Comparison of ENCODE assay signal across 13 cellular contexts in the genomic region with DNA sequence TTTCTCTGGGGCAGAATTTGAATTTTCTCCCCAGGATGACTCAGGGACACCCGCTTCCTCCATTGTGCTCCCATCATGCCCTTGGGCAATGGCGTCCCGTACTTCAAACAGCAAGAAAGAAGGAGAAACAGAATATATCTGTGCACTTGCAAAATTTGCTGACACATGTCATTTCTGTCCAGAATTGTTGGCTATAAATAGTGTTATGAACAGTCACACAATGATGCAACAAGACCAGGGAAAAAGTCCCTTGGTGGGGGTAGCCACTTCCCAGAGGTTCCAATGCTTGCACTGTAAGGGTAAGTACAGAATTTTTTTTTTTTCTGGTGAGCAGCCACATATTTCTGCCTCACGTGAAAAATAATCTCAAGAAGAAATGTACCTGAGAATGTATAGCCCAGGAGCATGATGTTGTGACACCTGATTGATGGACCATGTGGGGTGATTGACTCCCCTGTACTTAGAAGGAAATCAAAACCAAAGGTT. TPM values are rescaled to one million over a fixed set of nuclear protein-coding genes. Genes with fewer than 3 reads are reported as not detected.
DNase-seq lines count a peak whose midpoint lies in the region; ATAC-seq and TF ChIP-seq lines count a peak whose summit lies in the region.
"Had no signal": no experiment of that assay in that cellular context is flagged by ENCODE, and none has a peak within 500 bp of the region (broad histone marks: within the 10 kb centered on the region; RNA-seq: fewer than 3 reads in every experiment).

No MANE protein-coding gene starts in this region.

- no peak for TF ChIP-seq CTCF in GM12865 (IDR thresholded peaks at IDR 0.05; ENCODE audit: insufficient read depth, low read depth, low read length, missing control alignments)

- in situ Hi-C loops in HAP-1 (cut with MboI; ENCODE audit: low sequenced_read_pairs): no loop called here

- H3K4me1 ChIP-seq in HAP-1: no peaks in the 10 kb centered on the region
- H3K4me1 ChIP-seq: parathyroid adenoma had no signal

- H3K27me3 ChIP-seq in HAP-1 (ENCODE audit: low read depth): peaks cover 13% of the 10 kb centered on the region

- DNase-seq in GM12865 (ENCODE audit: low read depth): peak; percentile 44
- DNase-seq in NOMO-1 (lab: John Stamatoyannopoulos, UW; ENCODE audit: unreplicated experiment in 2 of 2): peak; percentile 83 to 86
- DNase-seq in Right ventricle myocardium inferior (ENCODE audit: missing footprints): peak; percentile 69
- DNase-seq in sciatic nerve (ENCODE audit: low spot score): no peak
- no peak for DNase-seq in HAP-1 (ENCODE audit: low spot score in 2 of 2)
- no peak for DNase-seq in epidermal melanocyte (ENCODE audit: insufficient read length, low spot score)
- no peak for DNase-seq in hepatic stellate cell (ENCODE audit: low spot score)
- DNase-seq: activated CD4-positive, alpha-beta T cell treated with anti-CD3 and anti-CD28 coated beads for 4 hours; DMS53; NCI-H2081 had no signal

- no peaks in the 10 kb centered on the region for H3K36me3 ChIP-seq in HAP-1 (replicated peaks)

- intact Hi-C loops in Right ventricle myocardium inferior (cut with DNase I) (no loop called here), sciatic nerve (cut with DNase I) (loop anchor here (5.0 kb wide), 1 partner anchor 813 kb away; no protein-coding TSS in a partner anchor)

- ATAC-seq in Right ventricle myocardium inferior: peak; percentile 37
- ATAC-seq in sciatic nerve: peak; percentile 65
- no peak for ATAC-seq in GM18519 (IDR thresholded peaks at IDR 0.05; ENCODE audit: low FRiP score, unreplicated experiment)

- H3K4me3 ChIP-seq in GM12865 (ENCODE audit: low read depth, low read length) (no peak overlapping the region), HAP-1 (no peak overlapping the region)

- H3K9me3 ChIP-seq in HAP-1: no peaks in the 10 kb centered on the region

RNA-seq across cellular contexts. Expression of a gene that starts 9.1 kb away (rescaled TPM):
- total RNA-seq in Right ventricle myocardium inferior (9.1 TPM), sciatic nerve (44.7 TPM)

RNA-seq across cellular contexts. Expression of a gene that starts 34.9 kb away (rescaled TPM):
- not detected for total RNA-seq in Right ventricle myocardium inferior
- total RNA-seq in sciatic nerve: 2.1 TPM
- total RNA-seq: urinary bladder had no signal

RNA-seq across cellular contexts. Expression of a gene that starts 41.4 kb away (rescaled TPM):
- total RNA-seq in Right ventricle myocardium inferior (2.8 TPM), sciatic nerve (72.2 TPM)

Comparison
In these comparisons a context has a peak if more than half of its experiments do, and no peak if none do; other contexts are left out.
1. DNase-seq: peak in GM12865 (single experiment), NOMO-1 (2 of 2) and Right ventricle myocardium inferior (single experiment); none in sciatic nerve (single experiment), HAP-1 (0 of 2), epidermal melanocyte (single experiment) and hepatic stellate cell (single experiment).
2. RNA of a gene that starts 41.4 kb away (total RNA-seq): 72.2 TPM in sciatic nerve (single experiment); 2.8 TPM in Right ventricle myocardium inferior (single experiment); every median in the first group is over 10 times any median in the second.